In the genomic region with DNA sequence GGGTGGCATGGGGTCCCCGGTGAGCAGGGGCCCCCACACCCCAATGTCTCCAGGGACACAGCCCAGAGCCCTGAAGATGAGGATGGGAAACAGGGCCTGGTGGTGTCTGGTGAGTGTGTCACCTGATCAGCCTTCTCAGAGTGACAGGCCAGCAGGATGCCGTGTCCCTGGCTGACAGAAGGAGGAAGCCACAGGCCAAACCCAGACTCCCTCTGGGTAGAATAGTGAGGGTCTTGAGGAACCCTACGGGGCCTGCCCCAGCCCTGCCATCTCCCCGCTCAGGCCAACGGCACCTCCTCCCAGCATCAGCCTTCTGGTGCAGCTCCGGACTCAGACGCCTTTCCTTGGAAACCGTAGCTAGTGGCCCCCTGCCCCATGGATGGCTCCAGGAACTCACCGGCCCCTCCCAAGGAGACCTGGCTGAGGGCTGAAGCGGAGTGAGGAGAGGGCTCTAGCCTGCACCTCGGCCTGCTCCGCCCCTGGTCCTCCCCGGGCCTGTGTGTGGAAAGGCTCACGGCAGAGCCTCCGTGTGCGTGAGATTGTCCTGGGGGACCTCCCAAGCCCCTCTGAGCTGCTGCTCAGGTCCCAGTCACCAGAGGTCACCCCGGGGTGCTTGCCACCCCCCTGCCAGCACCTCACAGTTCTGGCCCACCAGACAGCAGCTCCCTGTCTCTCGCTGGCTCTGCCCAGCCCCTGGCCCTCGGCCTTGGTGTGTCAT, we compare ENCODE assay signal across 9 cellular contexts. TPM values are rescaled to one million over a fixed set of nuclear protein-coding genes. Genes with fewer than 3 reads are reported as not detected.
A peak's percentile ranks its signal among the peaks of the same experiment; 100 is the strongest.
DNase-seq lines count a peak whose midpoint lies in the region; TF ChIP-seq lines count a peak whose summit lies in the region.
"Had no signal": no experiment of that assay in that cellular context is flagged by ENCODE, and none has a peak within 500 bp of the region (broad histone marks: within the 10 kb centered on the region; RNA-seq: fewer than 3 reads in every experiment).

No MANE protein-coding gene starts in this region.

- peaks cover 50% of the 10 kb centered on the region for H3K4me1 Mint-ChIP-seq in activated naive CD4-positive, alpha-beta T cell treated with anti-CD3 and anti-CD28 coated beads, Interleukin-2, amount 50 U/mL, for 24 hours
- peaks cover 55% of the 10 kb centered on the region for H3K4me1 Mint-ChIP-seq in activated naive CD8-positive, alpha-beta T cell treated with anti-CD3 and anti-CD28 coated beads for 36 hours

- H3K4me1 ChIP-seq in mesenchymal stem cell (ENCODE audit: control insufficient read depth, insufficient read depth, low read depth, low read length), result peaks cover 85% of the 10 kb centered on the region
- H3K4me1 ChIP-seq in vagina, result peaks cover 80% of the 10 kb centered on the region

- peak overlapping the region; percentile 85 for H4K91ac ChIP-seq in mesenchymal stem cell (ENCODE audit: low read length)

- no peak overlapping the region for H2BK120ac ChIP-seq in mesenchymal stem cell (ENCODE audit: low read depth, low read length)

- no peak overlapping the region for H3K14ac ChIP-seq in mesenchymal stem cell (ENCODE audit: low read length in 2 of 2)

- TF ChIP-seq CTCF in vagina (IDR thresholded peaks at IDR 0.05), result no peak

- peak overlapping the region; percentile 58 to 65 for H3K18ac ChIP-seq in mesenchymal stem cell (ENCODE audit: low read depth in 1 of 2, low read length in 2 of 2)

- H3K4me3 ChIP-seq in mesenchymal stem cell (ENCODE audit: insufficient read depth in 1 of 2, low read depth in 1 of 2, low read length in 2 of 2) (peak overlapping the region in 1 of 2 experiments; percentile 43), vagina (no peak overlapping the region)

- no peak overlapping the region for H2AFZ ChIP-seq in mesenchymal stem cell (ENCODE audit: low read depth, low read length)

- no peak for TF ChIP-seq POLR2A in vagina (IDR thresholded peaks at IDR 0.05)

- H3K27ac ChIP-seq in mesenchymal stem cell (ENCODE audit: low read length, poor library complexity, severe bottlenecking) (peak overlapping the region; percentile 85), vagina (peak overlapping the region; percentile 62)

- H3K4me2 ChIP-seq in mesenchymal stem cell (ENCODE audit: low read length, poor library complexity, severe bottlenecking), result no peak overlapping the region

- peak overlapping the region; percentile 97 for H2AK5ac ChIP-seq in mesenchymal stem cell (ENCODE audit: low read length, severe bottlenecking)

- peak overlapping the region; percentile 22 for H2BK5ac ChIP-seq in mesenchymal stem cell (ENCODE audit: low read depth, low read length, poor library complexity, severe bottlenecking)

- peaks cover 31% of the 10 kb centered on the region for H3K79me1 ChIP-seq in mesenchymal stem cell (replicated peaks; ENCODE audit: low read length, poor library complexity, severe bottlenecking)

- H3K9ac ChIP-seq in mesenchymal stem cell (ENCODE audit: low read length), result peak overlapping the region; percentile 86

- peak overlapping the region; percentile 85 for H2BK15ac ChIP-seq in mesenchymal stem cell (ENCODE audit: low read depth, poor library complexity, severe bottlenecking)

- H3K9me3 ChIP-seq in mesenchymal stem cell (ENCODE audit: control insufficient read depth, low read length), result no peaks in the 10 kb centered on the region
- no peaks in the 10 kb centered on the region for H3K9me3 ChIP-seq in vagina

- DNase-seq in activated naive CD4-positive, alpha-beta T cell (lab: John Stamatoyannopoulos, UW), result no peak
- DNase-seq in activated naive CD8-positive, alpha-beta T cell treated with anti-CD3 and anti-CD28 coated beads for 36 hours, result no peak
- DNase-seq in mesenchymal stem cell (no peak), vagina (ENCODE audit: extremely low spot score in 2 of 2) (no peak), GM19238 (ENCODE audit: insufficient read length, low spot score) (no peak), NCI-H187 (lab: John Stamatoyannopoulos, UW) (no peak), GM19240 (ENCODE audit: insufficient read length, low spot score) (no peak)
- DNase-seq: DMS53 had no signal

- no peak overlapping the region for H3K27ac Mint-ChIP-seq in activated naive CD4-positive, alpha-beta T cell treated with anti-CD3 and anti-CD28 coated beads, Interleukin-2, amount 50 U/mL, for 24 hours
- H3K27ac Mint-ChIP-seq in activated naive CD8-positive, alpha-beta T cell treated with anti-CD3 and anti-CD28 coated beads for 36 hours, result peak overlapping the region; percentile 73

- peak overlapping the region; percentile 11 for H3K4me3 Mint-ChIP-seq in activated naive CD4-positive, alpha-beta T cell treated with anti-CD3 and anti-CD28 coated beads, Interleukin-2, amount 50 U/mL, for 24 hours
- H3K4me3 Mint-ChIP-seq in activated naive CD8-positive, alpha-beta T cell treated with anti-CD3 and anti-CD28 coated beads for 36 hours, result no peak overlapping the region

- H3K4ac ChIP-seq in mesenchymal stem cell (ENCODE audit: low read depth in 1 of 2, low read length in 2 of 2), result peak overlapping the region; percentile 5 to 59

- intact Hi-C loops in vagina (cut with DNase I), result no loop called here

- H3K9me3 Mint-ChIP-seq in activated naive CD4-positive, alpha-beta T cell treated with anti-CD3 and anti-CD28 coated beads, Interleukin-2, amount 50 U/mL, for 24 hours, result no peaks in the 10 kb centered on the region
- no peaks in the 10 kb centered on the region for H3K9me3 Mint-ChIP-seq in activated naive CD8-positive, alpha-beta T cell treated with anti-CD3 and anti-CD28 coated beads for 36 hours

- H3K23ac ChIP-seq in mesenchymal stem cell (ENCODE audit: low read length in 2 of 2), result peak overlapping the region in 1 of 2 experiments; percentile 75

- H3K36me3 ChIP-seq in mesenchymal stem cell (ENCODE audit: control insufficient read depth in 1 of 2, insufficient read depth in 2 of 2, low read depth in 1 of 2, low read length in 2 of 2), result peaks cover 18 to 43% of the 10 kb centered on the region in 2 experiments
- peaks cover 0 to 13% of the 10 kb centered on the region in 2 donors for H3K36me3 ChIP-seq in vagina

- H3K27me3 ChIP-seq in mesenchymal stem cell (ENCODE audit: control insufficient read depth in 1 of 2, insufficient read depth in 1 of 2, low read length in 2 of 2) (no peaks in the 10 kb centered on the region), vagina (no peaks in the 10 kb centered on the region)

- H3K27me3 Mint-ChIP-seq in activated naive CD4-positive, alpha-beta T cell treated with anti-CD3 and anti-CD28 coated beads, Interleukin-2, amount 50 U/mL, for 24 hours, result no peaks in the 10 kb centered on the region
- no peaks in the 10 kb centered on the region for H3K27me3 Mint-ChIP-seq in activated naive CD8-positive, alpha-beta T cell treated with anti-CD3 and anti-CD28 coated beads for 36 hours

- 88% methylated on average over 19 of the region's 19 CpGs for WGBS in mesenchymal stem cell

- peak overlapping the region; percentile 88 for H4K8ac ChIP-seq in mesenchymal stem cell (ENCODE audit: low read length)

- H3K36me3 Mint-ChIP-seq in activated naive CD4-positive, alpha-beta T cell treated with anti-CD3 and anti-CD28 coated beads, Interleukin-2, amount 50 U/mL, for 24 hours, result peaks cover 3% of the 10 kb centered on the region
- peaks cover 1% of the 10 kb centered on the region for H3K36me3 Mint-ChIP-seq in activated naive CD8-positive, alpha-beta T cell treated with anti-CD3 and anti-CD28 coated beads for 36 hours

- H2BK12ac ChIP-seq in mesenchymal stem cell (ENCODE audit: low read length in 2 of 2), result peak overlapping the region in 1 of 2 experiments; percentile 68

RNA-seq across cellular contexts. Expression of a gene that starts 6.0 kb away (rescaled TPM):
- 10 to 100 TPM; 50.3 to 51.9 TPM for total RNA-seq in activated naive CD8-positive, alpha-beta T cell treated with anti-CD3 and anti-CD28 coated beads for 36 hours
- polyA plus RNA-seq in mesenchymal stem cell (2013, experiment 1 of 2), result 30.8 TPM
- 27.5 TPM for polyA plus RNA-seq in mesenchymal stem cell (2013, experiment 2 of 2)
- total RNA-seq in vagina, result 85.0 TPM

RNA-seq across cellular contexts. Expression of a gene that starts 48.7 kb away (rescaled TPM):
- 1 to 10 TPM; 1.6 to 2.9 TPM for total RNA-seq in activated naive CD8-positive, alpha-beta T cell treated with anti-CD3 and anti-CD28 coated beads for 36 hours
- polyA plus RNA-seq in mesenchymal stem cell (2013, experiment 1 of 2), result 15.3 TPM
- polyA plus RNA-seq in mesenchymal stem cell (2013, experiment 2 of 2), result 14.4 TPM
- 27.0 TPM for total RNA-seq in vagina

RNA-seq across cellular contexts. Expression of a gene that starts 53.3 kb away (rescaled TPM):
- 1 to 10 TPM; 2.3 to 2.8 TPM for total RNA-seq in activated naive CD8-positive, alpha-beta T cell treated with anti-CD3 and anti-CD28 coated beads for 36 hours
- polyA plus RNA-seq in mesenchymal stem cell (2013, experiment 1 of 2), result 0.57 TPM
- 0.55 TPM for polyA plus RNA-seq in mesenchymal stem cell (2013, experiment 2 of 2)
- total RNA-seq in vagina, result 0.74 TPM
